22 cellular contexts compared by ENCODE assay signal in the genomic region with DNA sequence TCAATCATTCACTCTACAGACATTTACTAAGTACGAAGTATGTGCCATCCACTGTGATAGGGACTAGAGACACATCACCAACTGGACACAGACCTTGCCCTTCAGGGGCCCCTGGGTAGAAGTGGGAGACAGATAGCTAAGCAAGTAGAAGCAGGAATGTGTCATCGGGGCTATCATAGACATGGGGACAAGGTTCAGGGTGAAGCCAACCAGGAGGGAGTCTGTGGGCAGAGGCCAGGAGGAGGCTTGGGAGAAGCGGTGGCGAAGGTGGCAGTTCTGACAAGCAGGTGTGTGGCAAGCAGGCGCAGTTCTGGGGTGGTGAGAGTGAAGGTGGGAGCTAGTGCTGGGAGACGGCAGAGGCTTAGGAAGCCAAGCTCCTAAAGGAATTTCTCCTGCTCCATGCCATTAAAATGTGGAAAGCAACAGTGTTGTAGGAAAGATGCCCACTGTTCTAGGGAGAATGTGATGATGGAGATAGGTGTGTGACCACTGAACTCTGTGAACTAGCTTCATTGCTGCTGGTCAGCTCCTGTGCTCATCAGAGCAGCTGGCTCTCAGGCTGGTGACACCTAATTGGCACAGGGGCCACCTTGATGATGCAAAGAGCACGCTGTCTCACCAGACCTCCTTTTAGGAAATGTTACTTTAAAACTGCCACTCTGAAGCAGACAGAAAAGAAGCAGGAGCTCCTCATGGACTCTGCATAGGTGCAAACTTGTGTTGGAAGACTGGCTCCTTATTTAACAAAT.
DNase-seq lines count a peak whose midpoint lies in the region; ATAC-seq, FAIRE-seq and TF ChIP-seq lines count a peak whose summit lies in the region.
"Had no signal": no experiment of that assay in that cellular context is flagged by ENCODE, and none has a peak within 500 bp of the region (broad histone marks: within the 10 kb centered on the region; RNA-seq: fewer than 3 reads in every experiment).

No MANE protein-coding gene starts in this region.

- H3K79me2 ChIP-seq in PC-9 (ENCODE audit: low read depth) (no peaks in the 10 kb centered on the region), HepG2 (ENCODE audit: insufficient read depth, low read length) (no peaks in the 10 kb centered on the region)

- intact Hi-C loops in PC-9 (cut with micrococcal nuclease; ENCODE audit: unreplicated experiment) (no loop called here), HepG2 (cut with micrococcal nuclease; ENCODE audit: unreplicated experiment) (loop anchor here (2.0 kb wide), 1 partner anchor 16 kb away; no protein-coding TSS in a partner anchor)
- intact Hi-C loops in dendritic cell treated with granulocyte-macrophage colony-stimulating factor and Interleukin-4, amounts not matched to agents 40 ng/mL and 50 ng/mL, for 4 days (cut with micrococcal nuclease): no loop called here

- H3K4me1 ChIP-seq in PC-9 (replicated peaks; ENCODE audit: insufficient read depth): peaks cover 31% of the 10 kb centered on the region
- H3K4me1 ChIP-seq in HepG2 (ENCODE audit: insufficient read depth, low read length): peaks cover 39% of the 10 kb centered on the region
- peaks cover 0 to 12% of the 10 kb centered on the region in 2 donors for H3K4me1 ChIP-seq in small intestine (ENCODE audit: control insufficient read depth in 2 of 2, insufficient read depth in 1 of 2, low read depth in 1 of 2, low read length in 1 of 2)

- BruUV-seq in PC-9 (replicated peaks; lab: Mats Ljungman, UMichigan) (no TSS peak), HepG2 (replicated peaks; lab: Mats Ljungman, UMichigan) (TSS peak; percentile 87)

- no peak overlapping the region for H3K4me3 Mint-ChIP-seq in dendritic cell treated with granulocyte-macrophage colony-stimulating factor and Interleukin-4, amounts not matched to agents 40 ng/mL and 50 ng/mL, for 4 days
- H3K4me3 Mint-ChIP-seq: CD4-positive, alpha-beta T cell had no signal

- H3K27me3 ChIP-seq in PC-9 (ENCODE audit: insufficient read depth, low read depth) (no peaks in the 10 kb centered on the region), HepG2 (ENCODE audit: control insufficient read depth in 1 of 2, insufficient read depth in 2 of 2, low read length in 2 of 2) (no peaks in the 10 kb centered on the region), small intestine (ENCODE audit: control insufficient read depth in 2 of 2, insufficient read depth in 2 of 2, low read length in 2 of 2) (no peaks in the 10 kb centered on the region)
- H3K27me3 ChIP-seq: BLaER1 had no signal

- no peaks in the 10 kb centered on the region for H3K36me3 ChIP-seq in PC-9 (ENCODE audit: low read depth)
- no peaks in the 10 kb centered on the region for H3K36me3 ChIP-seq in HepG2 (replicated peaks in 1 of 2; ENCODE audit: control insufficient read depth in 1 of 2, insufficient read depth in 2 of 2, low read length in 2 of 2)
- H3K36me3 ChIP-seq in small intestine (ENCODE audit: control insufficient read depth in 2 of 2, insufficient read depth in 2 of 2, low read length in 2 of 2): no peaks in the 10 kb centered on the region
- H3K36me3 ChIP-seq: BLaER1 had no signal

- H3K4me2 ChIP-seq in PC-9 (peak overlapping the region; percentile 52; the same call in 1 of the 2 replicates), HepG2 (ENCODE audit: low read depth, low read length) (peak overlapping the region; percentile 70)
- H3K4me2 ChIP-seq: BLaER1 had no signal

- H3K4me1 Mint-ChIP-seq in dendritic cell treated with granulocyte-macrophage colony-stimulating factor and Interleukin-4, amounts not matched to agents 40 ng/mL and 50 ng/mL, for 4 days (ENCODE audit: low read depth): peaks cover 63% of the 10 kb centered on the region

- H3K36me3 Mint-ChIP-seq in dendritic cell treated with granulocyte-macrophage colony-stimulating factor and Interleukin-4, amounts not matched to agents 40 ng/mL and 50 ng/mL, for 4 days (ENCODE audit: low read depth): no peaks in the 10 kb centered on the region

- H4K20me1 ChIP-seq in PC-9 (ENCODE audit: insufficient read depth) (no peaks in the 10 kb centered on the region), HepG2 (ENCODE audit: insufficient read depth, low read length) (no peaks in the 10 kb centered on the region)
- H4K20me1 ChIP-seq: BLaER1 had no signal

- no peak overlapping the region for H2AFZ ChIP-seq in PC-9
- no peak overlapping the region for H2AFZ ChIP-seq in HepG2 (ENCODE audit: low read length)

- H3K27ac ChIP-seq in PC-9 (no peak overlapping the region), HepG2 (ENCODE audit: extremely low read length, insufficient read depth, low read length) (peak overlapping the region; percentile 20), small intestine (ENCODE audit: low read depth in 1 of 2, low read length in 1 of 2) (peak overlapping the region; percentile 33 to 88)
- H3K27ac ChIP-seq: BLaER1 had no signal

- no peaks in the 10 kb centered on the region for H3K9me3 Mint-ChIP-seq in dendritic cell treated with granulocyte-macrophage colony-stimulating factor and Interleukin-4, amounts not matched to agents 40 ng/mL and 50 ng/mL, for 4 days
- H3K9me3 Mint-ChIP-seq: CD4-positive, alpha-beta T cell had no signal

- no peaks in the 10 kb centered on the region for H3K27me3 Mint-ChIP-seq in dendritic cell treated with granulocyte-macrophage colony-stimulating factor and Interleukin-4, amounts not matched to agents 40 ng/mL and 50 ng/mL, for 4 days

- no peaks in the 10 kb centered on the region for H3K9me2 ChIP-seq in PC-9 (ENCODE audit: insufficient read depth)

- TF ChIP-seq CTCF in PC-9 (conservative IDR thresholded peaks at IDR 0.05): no peak
- TF ChIP-seq CTCF in HepG2 (CRISPR knock-in tag; IDR thresholded peaks at IDR 0.05): no peak

- TF ChIP-seq POLR2A in HepG2 (IDR thresholded peaks at IDR 0.05; ENCODE audit: insufficient read depth in 1 of 2, low read depth in 2 of 2, low read length in 2 of 2): no peak

- no peak overlapping the region; the same call in 1 of the 2 replicates for H3K9ac ChIP-seq in HepG2 (ENCODE audit: insufficient read depth, low read depth, low read length)
- H3K9ac ChIP-seq: BLaER1 had no signal

- in situ Hi-C loops in HepG2 (cut with HindIII; ENCODE audit: extremely low pct_ligation_motif_present, low pct_unique_long_range_greater_than_20kb): no loop called here

- FAIRE-seq in HepG2 (lab: Jason Lieb, UNC): peak; percentile 28
- no peak for FAIRE-seq in small intestine (lab: Jason Lieb, UNC)
- FAIRE-seq: GM12891, H1 had no signal

- H3K4me3 ChIP-seq in PC-9 (no peak overlapping the region), HepG2 (replicated peaks in 1 of 3; ENCODE audit: insufficient read depth in 1 of 3, low read depth in 2 of 3, low read length in 3 of 3) (peak overlapping the region in 1 of 3 experiments; percentile 38; a peak in 2 of 6 replicates), small intestine (ENCODE audit: low read depth in 1 of 2, low read length in 2 of 2) (no peak overlapping the region)
- H3K4me3 ChIP-seq: BLaER1 had no signal

- POLR2A ChIA-PET in PC-9 (lab: Charles Lee; ENCODE audit: unreplicated experiment): no interaction called here
- POLR2A ChIA-PET in HepG2 (lab: Yijun Ruan, JAX): interaction anchor here (0.8 to 2.0 kb wide), 9 partner anchors 10 to 235 kb away, joined by 3 to 13 read pairs (median 4); a partner anchor contains a TSS

- DNase-seq in PC-9: no peak
- DNase-seq in HepG2 (ENCODE audit: low spot score): peak; percentile 76
- peak; percentile 94 for DNase-seq in small intestine
- no peak for DNase-seq in hepatic stellate cell (ENCODE audit: low spot score)
- no peak for DNase-seq in GOT3 (lab: John Stamatoyannopoulos, UW)
- DNase-seq: CD4-positive, alpha-beta T cell; COR-L47; DMS 273 treated with DMSO at 0.1 percent for 48 hours; DMS79 treated with DMSO at 0.1 percent for 48 hours; NCI-H1694 treated with DMSO at 0.1 percent for 48 hours; NCI-H2081 treated with DMSO at 0.1 percent for 48 hours; NCI-H2171 treated with DMSO at 0.1 percent for 48 hours; NCI-H524 treated with DMSO at 0.1 percent for 48 hours; NCI-H82; Right ventricle myocardium superior had no signal

- H3F3A ChIP-seq in PC-9 (ENCODE audit: insufficient read depth, low read depth): peaks cover 27% of the 10 kb centered on the region

- ATAC-seq in HepG2 (peak; percentile 94), HG03571 (IDR thresholded peaks at IDR 0.05; ENCODE audit: unreplicated experiment) (no peak), GM21786 (IDR thresholded peaks at IDR 0.05; ENCODE audit: unreplicated experiment) (no peak)
- ATAC-seq: HCT116 had no signal

- H3K9me3 ChIP-seq in PC-9 (ENCODE audit: insufficient read depth, low read depth) (no peaks in the 10 kb centered on the region), HepG2 (ENCODE audit: low read length) (no peaks in the 10 kb centered on the region), small intestine (ENCODE audit: control insufficient read depth, low read depth) (no peaks in the 10 kb centered on the region)
- H3K9me3 ChIP-seq: BLaER1 had no signal

- peak; percentile 32; the same call in 1 of the 2 replicates for TF ChIP-seq RAD21 in HepG2 (CRISPR knock-in tag; IDR thresholded peaks at IDR 0.05)

- peak overlapping the region; percentile 65 for H3K27ac Mint-ChIP-seq in dendritic cell treated with granulocyte-macrophage colony-stimulating factor and Interleukin-4, amounts not matched to agents 40 ng/mL and 50 ng/mL, for 4 days
- H3K27ac Mint-ChIP-seq: CD4-positive, alpha-beta T cell had no signal

- CTCF ChIA-PET in PC-9 (lab: Charles Lee): no interaction called here
- CTCF ChIA-PET in HepG2 (lab: Yijun Ruan, JAX; ENCODE audit: low intra/inter-chr PET ratio, low total read pairs): no interaction called here

- TF ChIP-seq EP300 in HepG2 (IDR thresholded peaks at IDR 0.05; ENCODE audit: low read depth in 2 of 2, low read length in 2 of 2) (peak in 1 of 2 experiments; percentile 68; a peak in 1 of 4 replicates), HepG2 (CRISPR knock-in tag; IDR thresholded peaks at IDR 0.05; ENCODE audit: borderline replicate concordance) (peak; percentile 46; the same call in 1 of the 2 replicates)

- 26% methylated on average over 7 of the region's 7 CpGs for WGBS in HepG2 (ENCODE audit: low lambda C conversion rate)
- 31 to 73% (median 56%) methylated on average over 7 of the region's 7 CpGs for WGBS in small intestine, 3 donors

TF ChIP-seq in HepG2, 621 proteins besides CTCF, POLR2A, EP300 and RAD21 (continues in another document):
- TF ChIP-seq SALL1 (CRISPR knock-in tag; IDR thresholded peaks at IDR 0.05) (peak; percentile 59; the same call in 1 of the 2 replicates), ZNF333 (CRISPR knock-in tag; IDR thresholded peaks at IDR 0.05; ENCODE audit: borderline replicate concordance) (no peak), SOX6 (IDR thresholded peaks at IDR 0.05) (no peak), SOX6 (CRISPR knock-in tag; IDR thresholded peaks at IDR 0.05) (0 out of 2 replicates have a peak, but pooled peaks have one; percentile 26), RNF2 (conservative IDR thresholded peaks at IDR 0.05; ENCODE audit: low read depth) (no peak), ZNF24 (IDR thresholded peaks at IDR 0.05) (no peak), HNRNPLL (IDR thresholded peaks at IDR 0.05; ENCODE audit: low read depth, low read length, poor library complexity, severe bottlenecking) (no peak), FOXK2 (IDR thresholded peaks at IDR 0.05) (no peak), HNRNPL (IDR thresholded peaks at IDR 0.05; ENCODE audit: low read depth, low read length) (0 out of 2 replicates have a peak, but pooled peaks have one; percentile 61)

Comparison
In these comparisons a context has a peak if more than half of its experiments do, and no peak if none do; other contexts are left out.
1. DNase-seq: peak in HepG2 (single experiment) and small intestine (single experiment); none in PC-9 (0 of 2), hepatic stellate cell (single experiment) and GOT3 (single experiment).